In the genomic region with DNA sequence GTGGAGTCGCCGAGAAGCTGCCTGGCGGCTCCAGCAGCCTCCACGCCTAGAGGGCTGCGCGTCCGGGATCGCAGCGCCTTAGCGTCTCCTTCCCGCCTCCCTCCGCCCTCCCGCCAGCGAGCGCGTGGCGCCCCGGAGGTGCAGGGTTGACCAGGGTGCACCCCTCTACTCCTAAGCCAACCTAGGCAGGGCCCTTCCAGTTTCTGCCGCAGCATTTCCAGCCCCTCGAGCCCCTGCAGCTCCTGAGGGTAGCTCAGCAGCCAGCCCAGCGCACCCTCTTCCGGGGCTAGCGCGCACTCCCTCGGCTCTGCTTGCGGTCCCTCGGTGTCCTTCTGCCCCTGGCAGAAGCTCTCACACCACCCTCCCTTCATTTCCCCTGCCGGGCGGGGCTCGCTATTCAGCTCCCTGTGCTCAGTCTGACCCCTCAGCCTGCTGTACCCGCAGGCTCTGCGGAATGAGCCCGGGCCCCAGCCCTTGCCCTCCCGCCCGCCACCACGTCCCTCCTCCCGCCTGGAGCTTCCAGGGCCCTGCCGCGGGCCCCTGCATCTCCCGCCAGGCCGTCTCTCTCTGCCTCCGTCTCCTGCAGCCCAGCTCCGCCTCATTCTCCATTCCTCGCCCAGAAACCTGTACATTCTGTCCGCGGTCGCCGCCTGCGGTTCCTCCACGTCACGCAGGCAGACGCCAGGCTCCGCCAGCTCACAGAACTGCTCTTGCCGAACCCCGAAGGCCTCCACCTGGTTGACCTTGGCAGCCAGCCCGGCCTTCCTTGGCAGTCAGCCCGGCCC, we compare ENCODE assay signal across 1 cellular context.
TF ChIP-seq lines count a peak whose summit lies in the region.

No MANE protein-coding gene starts in this region.

TF ChIP-seq in HepG2, 621 proteins besides CTCF, POLR2A, EP300 and RAD21 (continued from another document and continues in another):
- TF ChIP-seq, protein P1, sequence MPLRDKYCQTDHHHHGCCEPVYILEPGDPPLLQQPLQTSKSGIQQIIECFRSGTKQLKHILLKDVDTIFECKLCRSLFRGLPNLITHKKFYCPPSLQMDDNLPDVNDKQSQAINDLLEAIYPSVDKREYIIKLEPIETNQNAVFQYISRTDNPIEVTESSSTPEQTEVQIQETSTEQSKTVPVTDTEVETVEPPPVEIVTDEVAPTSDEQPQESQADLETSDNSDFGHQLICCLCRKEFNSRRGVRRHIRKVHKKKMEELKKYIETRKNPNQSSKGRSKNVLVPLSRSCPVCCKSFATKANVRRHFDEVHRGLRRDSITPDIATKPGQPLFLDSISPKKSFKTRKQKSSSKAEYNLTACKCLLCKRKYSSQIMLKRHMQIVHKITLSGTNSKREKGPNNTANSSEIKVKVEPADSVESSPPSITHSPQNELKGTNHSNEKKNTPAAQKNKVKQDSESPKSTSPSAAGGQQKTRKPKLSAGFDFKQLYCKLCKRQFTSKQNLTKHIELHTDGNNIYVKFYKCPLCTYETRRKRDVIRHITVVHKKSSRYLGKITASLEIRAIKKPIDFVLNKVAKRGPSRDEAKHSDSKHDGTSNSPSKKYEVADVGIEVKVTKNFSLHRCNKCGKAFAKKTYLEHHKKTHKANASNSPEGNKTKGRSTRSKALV (CRISPR knock-in tag; IDR thresholded peaks at IDR 0.05), result peak; percentile 79
- TF ChIP-seq, protein P2, sequence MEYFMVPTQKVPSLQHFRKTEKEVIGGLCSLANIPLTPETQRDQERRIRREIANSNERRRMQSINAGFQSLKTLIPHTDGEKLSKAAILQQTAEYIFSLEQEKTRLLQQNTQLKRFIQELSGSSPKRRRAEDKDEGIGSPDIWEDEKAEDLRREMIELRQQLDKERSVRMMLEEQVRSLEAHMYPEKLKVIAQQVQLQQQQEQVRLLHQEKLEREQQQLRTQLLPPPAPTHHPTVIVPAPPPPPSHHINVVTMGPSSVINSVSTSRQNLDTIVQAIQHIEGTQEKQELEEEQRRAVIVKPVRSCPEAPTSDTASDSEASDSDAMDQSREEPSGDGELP (IDR thresholded peaks at IDR 0.05; ENCODE audit: borderline replicate concordance, low read depth), result peak; percentile 42; the same call in 1 of the 2 replicates
- TF ChIP-seq ZKSCAN5 (CRISPR knock-in tag; IDR thresholded peaks at IDR 0.05) (no peak), GABPB1 (CRISPR knock-in tag; IDR thresholded peaks at IDR 0.05) (peak; percentile 52; the same call in 1 of the 2 replicates), HNRNPLL (IDR thresholded peaks at IDR 0.05; ENCODE audit: low read depth, low read length, poor library complexity, severe bottlenecking) (peak; percentile 47), ZNF468 (CRISPR knock-in tag; IDR thresholded peaks at IDR 0.05) (no peak), TGIF2 (CRISPR knock-in tag; IDR thresholded peaks at IDR 0.05) (no peak), AGO1 (IDR thresholded peaks at IDR 0.05; ENCODE audit: low read depth, low read length, poor library complexity, severe bottlenecking) (peak; percentile 24), MTA1 (CRISPR knock-in tag; IDR thresholded peaks at IDR 0.05; ENCODE audit: borderline replicate concordance) (no peak), MYNN (CRISPR knock-in tag; IDR thresholded peaks at IDR 0.05; ENCODE audit: low read depth) (no peak)
- TF ChIP-seq, protein P3, sequence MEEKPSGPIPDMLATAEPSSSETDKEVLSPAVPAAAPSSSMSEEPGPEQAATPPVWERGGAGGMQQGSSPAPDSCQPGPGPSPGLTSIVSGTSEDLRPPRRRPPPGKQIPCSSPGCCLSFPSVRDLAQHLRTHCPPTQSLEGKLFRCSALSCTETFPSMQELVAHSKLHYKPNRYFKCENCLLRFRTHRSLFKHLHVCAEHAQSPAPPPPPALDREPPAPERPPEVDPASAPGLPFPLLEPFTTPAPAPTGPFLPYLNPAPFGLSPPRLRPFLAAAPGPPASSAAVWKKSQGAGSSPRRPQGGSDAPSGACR (CRISPR knock-in tag; IDR thresholded peaks at IDR 0.05), result no peak
- TF ChIP-seq, protein P4, sequence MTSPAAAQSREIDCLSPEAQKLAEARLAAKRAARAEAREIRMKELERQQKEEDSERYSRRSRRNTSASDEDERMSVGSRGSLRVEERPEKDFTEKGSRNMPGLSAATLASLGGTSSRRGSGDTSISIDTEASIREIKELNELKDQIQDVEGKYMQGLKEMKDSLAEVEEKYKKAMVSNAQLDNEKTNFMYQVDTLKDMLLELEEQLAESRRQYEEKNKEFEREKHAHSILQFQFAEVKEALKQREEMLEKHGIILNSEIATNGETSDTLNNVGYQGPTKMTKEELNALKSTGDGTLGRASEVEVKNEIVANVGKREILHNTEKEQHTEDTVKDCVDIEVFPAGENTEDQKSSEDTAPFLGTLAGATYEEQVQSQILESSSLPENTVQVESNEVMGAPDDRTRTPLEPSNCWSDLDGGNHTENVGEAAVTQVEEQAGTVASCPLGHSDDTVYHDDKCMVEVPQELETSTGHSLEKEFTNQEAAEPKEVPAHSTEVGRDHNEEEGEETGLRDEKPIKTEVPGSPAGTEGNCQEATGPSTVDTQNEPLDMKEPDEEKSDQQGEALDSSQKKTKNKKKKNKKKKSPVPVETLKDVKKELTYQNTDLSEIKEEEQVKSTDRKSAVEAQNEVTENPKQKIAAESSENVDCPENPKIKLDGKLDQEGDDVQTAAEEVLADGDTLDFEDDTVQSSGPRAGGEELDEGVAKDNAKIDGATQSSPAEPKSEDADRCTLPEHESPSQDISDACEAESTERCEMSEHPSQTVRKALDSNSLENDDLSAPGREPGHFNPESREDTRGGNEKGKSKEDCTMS (CRISPR knock-in tag; conservative IDR thresholded peaks at IDR 0.05), result no peak
- TF ChIP-seq, protein P5, sequence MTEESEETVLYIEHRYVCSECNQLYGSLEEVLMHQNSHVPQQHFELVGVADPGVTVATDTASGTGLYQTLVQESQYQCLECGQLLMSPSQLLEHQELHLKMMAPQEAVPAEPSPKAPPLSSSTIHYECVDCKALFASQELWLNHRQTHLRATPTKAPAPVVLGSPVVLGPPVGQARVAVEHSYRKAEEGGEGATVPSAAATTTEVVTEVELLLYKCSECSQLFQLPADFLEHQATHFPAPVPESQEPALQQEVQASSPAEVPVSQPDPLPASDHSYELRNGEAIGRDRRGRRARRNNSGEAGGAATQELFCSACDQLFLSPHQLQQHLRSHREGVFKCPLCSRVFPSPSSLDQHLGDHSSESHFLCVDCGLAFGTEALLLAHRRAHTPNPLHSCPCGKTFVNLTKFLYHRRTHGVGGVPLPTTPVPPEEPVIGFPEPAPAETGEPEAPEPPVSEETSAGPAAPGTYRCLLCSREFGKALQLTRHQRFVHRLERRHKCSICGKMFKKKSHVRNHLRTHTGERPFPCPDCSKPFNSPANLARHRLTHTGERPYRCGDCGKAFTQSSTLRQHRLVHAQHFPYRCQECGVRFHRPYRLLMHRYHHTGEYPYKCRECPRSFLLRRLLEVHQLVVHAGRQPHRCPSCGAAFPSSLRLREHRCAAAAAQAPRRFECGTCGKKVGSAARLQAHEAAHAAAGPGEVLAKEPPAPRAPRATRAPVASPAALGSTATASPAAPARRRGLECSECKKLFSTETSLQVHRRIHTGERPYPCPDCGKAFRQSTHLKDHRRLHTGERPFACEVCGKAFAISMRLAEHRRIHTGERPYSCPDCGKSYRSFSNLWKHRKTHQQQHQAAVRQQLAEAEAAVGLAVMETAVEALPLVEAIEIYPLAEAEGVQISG (CRISPR knock-in tag; IDR thresholded peaks at IDR 0.05), result no peak
- TF ChIP-seq, protein P6, sequence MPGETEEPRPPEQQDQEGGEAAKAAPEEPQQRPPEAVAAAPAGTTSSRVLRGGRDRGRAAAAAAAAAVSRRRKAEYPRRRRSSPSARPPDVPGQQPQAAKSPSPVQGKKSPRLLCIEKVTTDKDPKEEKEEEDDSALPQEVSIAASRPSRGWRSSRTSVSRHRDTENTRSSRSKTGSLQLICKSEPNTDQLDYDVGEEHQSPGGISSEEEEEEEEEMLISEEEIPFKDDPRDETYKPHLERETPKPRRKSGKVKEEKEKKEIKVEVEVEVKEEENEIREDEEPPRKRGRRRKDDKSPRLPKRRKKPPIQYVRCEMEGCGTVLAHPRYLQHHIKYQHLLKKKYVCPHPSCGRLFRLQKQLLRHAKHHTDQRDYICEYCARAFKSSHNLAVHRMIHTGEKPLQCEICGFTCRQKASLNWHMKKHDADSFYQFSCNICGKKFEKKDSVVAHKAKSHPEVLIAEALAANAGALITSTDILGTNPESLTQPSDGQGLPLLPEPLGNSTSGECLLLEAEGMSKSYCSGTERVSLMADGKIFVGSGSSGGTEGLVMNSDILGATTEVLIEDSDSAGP (CRISPR knock-in tag; IDR thresholded peaks at IDR 0.05; ENCODE audit: borderline replicate concordance), result peak; percentile 35; the same call in 1 of the 2 replicates
- TF ChIP-seq, protein P7, sequence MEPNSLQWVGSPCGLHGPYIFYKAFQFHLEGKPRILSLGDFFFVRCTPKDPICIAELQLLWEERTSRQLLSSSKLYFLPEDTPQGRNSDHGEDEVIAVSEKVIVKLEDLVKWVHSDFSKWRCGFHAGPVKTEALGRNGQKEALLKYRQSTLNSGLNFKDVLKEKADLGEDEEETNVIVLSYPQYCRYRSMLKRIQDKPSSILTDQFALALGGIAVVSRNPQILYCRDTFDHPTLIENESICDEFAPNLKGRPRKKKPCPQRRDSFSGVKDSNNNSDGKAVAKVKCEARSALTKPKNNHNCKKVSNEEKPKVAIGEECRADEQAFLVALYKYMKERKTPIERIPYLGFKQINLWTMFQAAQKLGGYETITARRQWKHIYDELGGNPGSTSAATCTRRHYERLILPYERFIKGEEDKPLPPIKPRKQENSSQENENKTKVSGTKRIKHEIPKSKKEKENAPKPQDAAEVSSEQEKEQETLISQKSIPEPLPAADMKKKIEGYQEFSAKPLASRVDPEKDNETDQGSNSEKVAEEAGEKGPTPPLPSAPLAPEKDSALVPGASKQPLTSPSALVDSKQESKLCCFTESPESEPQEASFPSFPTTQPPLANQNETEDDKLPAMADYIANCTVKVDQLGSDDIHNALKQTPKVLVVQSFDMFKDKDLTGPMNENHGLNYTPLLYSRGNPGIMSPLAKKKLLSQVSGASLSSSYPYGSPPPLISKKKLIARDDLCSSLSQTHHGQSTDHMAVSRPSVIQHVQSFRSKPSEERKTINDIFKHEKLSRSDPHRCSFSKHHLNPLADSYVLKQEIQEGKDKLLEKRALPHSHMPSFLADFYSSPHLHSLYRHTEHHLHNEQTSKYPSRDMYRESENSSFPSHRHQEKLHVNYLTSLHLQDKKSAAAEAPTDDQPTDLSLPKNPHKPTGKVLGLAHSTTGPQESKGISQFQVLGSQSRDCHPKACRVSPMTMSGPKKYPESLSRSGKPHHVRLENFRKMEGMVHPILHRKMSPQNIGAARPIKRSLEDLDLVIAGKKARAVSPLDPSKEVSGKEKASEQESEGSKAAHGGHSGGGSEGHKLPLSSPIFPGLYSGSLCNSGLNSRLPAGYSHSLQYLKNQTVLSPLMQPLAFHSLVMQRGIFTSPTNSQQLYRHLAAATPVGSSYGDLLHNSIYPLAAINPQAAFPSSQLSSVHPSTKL (CRISPR knock-in tag; IDR thresholded peaks at IDR 0.05), result peak; percentile 33; the same call in 1 of the 2 replicates
- TF ChIP-seq, protein P8, sequence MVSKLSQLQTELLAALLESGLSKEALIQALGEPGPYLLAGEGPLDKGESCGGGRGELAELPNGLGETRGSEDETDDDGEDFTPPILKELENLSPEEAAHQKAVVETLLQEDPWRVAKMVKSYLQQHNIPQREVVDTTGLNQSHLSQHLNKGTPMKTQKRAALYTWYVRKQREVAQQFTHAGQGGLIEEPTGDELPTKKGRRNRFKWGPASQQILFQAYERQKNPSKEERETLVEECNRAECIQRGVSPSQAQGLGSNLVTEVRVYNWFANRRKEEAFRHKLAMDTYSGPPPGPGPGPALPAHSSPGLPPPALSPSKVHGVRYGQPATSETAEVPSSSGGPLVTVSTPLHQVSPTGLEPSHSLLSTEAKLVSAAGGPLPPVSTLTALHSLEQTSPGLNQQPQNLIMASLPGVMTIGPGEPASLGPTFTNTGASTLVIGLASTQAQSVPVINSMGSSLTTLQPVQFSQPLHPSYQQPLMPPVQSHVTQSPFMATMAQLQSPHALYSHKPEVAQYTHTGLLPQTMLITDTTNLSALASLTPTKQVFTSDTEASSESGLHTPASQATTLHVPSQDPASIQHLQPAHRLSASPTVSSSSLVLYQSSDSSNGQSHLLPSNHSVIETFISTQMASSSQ (IDR thresholded peaks at IDR 0.05; ENCODE audit: low read depth), result no peak
- TF ChIP-seq, protein P8 (CRISPR knock-in tag; IDR thresholded peaks at IDR 0.05; ENCODE audit: borderline replicate concordance), result no peak; the same call in 1 of the 2 replicates
- TF ChIP-seq, protein P9, sequence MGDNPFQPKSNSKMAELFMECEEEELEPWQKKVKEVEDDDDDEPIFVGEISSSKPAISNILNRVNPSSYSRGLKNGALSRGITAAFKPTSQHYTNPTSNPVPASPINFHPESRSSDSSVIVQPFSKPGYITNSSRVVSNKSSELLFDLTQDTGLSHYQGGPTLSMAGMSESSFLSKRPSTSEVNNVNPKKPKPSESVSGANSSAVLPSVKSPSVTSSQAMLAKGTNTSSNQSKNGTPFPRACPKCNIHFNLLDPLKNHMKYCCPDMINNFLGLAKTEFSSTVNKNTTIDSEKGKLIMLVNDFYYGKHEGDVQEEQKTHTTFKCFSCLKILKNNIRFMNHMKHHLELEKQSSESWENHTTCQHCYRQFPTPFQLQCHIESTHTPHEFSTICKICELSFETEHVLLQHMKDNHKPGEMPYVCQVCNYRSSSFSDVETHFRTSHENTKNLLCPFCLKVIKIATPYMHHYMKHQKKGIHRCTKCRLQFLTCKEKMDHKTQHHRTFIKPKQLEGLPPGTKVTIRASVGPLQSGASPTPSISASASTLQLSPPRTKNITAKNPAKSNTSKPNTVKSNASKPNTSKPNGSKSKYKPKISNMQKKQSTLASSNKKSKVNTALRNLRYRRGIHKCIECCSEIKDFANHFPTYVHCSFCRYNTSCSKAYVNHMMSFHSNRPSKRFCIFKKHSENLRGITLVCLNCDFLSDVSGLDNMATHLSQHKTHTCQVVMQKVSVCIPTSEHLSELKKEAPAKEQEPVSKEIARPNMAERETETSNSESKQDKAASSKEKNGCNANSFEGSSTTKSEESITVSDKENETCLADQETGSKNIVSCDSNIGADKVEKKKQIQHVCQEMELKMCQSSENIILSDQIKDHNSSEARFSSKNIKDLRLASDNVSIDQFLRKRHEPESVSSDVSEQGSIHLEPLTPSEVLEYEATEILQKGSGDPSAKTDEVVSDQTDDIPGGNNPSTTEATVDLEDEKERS (CRISPR knock-in tag; IDR thresholded peaks at IDR 0.05), result no peak
- TF ChIP-seq, protein P10, sequence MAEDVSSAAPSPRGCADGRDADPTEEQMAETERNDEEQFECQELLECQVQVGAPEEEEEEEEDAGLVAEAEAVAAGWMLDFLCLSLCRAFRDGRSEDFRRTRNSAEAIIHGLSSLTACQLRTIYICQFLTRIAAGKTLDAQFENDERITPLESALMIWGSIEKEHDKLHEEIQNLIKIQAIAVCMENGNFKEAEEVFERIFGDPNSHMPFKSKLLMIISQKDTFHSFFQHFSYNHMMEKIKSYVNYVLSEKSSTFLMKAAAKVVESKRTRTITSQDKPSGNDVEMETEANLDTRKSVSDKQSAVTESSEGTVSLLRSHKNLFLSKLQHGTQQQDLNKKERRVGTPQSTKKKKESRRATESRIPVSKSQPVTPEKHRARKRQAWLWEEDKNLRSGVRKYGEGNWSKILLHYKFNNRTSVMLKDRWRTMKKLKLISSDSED (CRISPR knock-in tag; IDR thresholded peaks at IDR 0.05), result no peak
